ENCODE assay signal across 2 cellular contexts in genomic region chr3:115252679-115253078, GRCh38.
TF ChIP-seq lines count a peak whose summit lies in the region.

No MANE protein-coding gene starts in this region.

TF ChIP-seq in GM23338, 12 proteins besides CTCF, POLR2A, EP300 and RAD21:
- TF ChIP-seq ETS1 (IDR thresholded peaks at IDR 0.05) (no peak), EZH2phosphoT487 (IDR thresholded peaks at IDR 0.05; ENCODE audit: unreplicated experiment) (no peak), ZNF331 (CRISPR knock-in tag; IDR thresholded peaks at IDR 0.05; ENCODE audit: low read depth) (no peak), REST (IDR thresholded peaks at IDR 0.05; ENCODE audit: unreplicated experiment) (no peak), EZH2 (IDR thresholded peaks at IDR 0.05; ENCODE audit: low read depth, unreplicated experiment) (no peak), ZNF462 (CRISPR knock-in tag; IDR thresholded peaks at IDR 0.05) (no peak), JUNB (IDR thresholded peaks at IDR 0.05; ENCODE audit: unreplicated experiment) (no peak), CREB1 (CRISPR knock-in tag; IDR thresholded peaks at IDR 0.05; ENCODE audit: low read depth) (no peak), STAT1 (IDR thresholded peaks at IDR 0.05; ENCODE audit: unreplicated experiment) (no peak), POLR2AphosphoS5 (IDR thresholded peaks at IDR 0.05; ENCODE audit: low read depth) (no peak), NANOG (IDR thresholded peaks at IDR 0.05; ENCODE audit: borderline replicate concordance) (no peak), ZNF114 (CRISPR knock-in tag; IDR thresholded peaks at IDR 0.05) (no peak)

TF ChIP-seq in K562, 482 proteins besides CTCF, POLR2A, EP300 and RAD21:
- TF ChIP-seq ZBTB49 (CRISPR knock-in tag; IDR thresholded peaks at IDR 0.05; ENCODE audit: borderline replicate concordance), result no peak
- peak; percentile 66 for TF ChIP-seq MAFK (IDR thresholded peaks at IDR 0.05; ENCODE audit: low read length)
- TF ChIP-seq MAFG (tag; conservative IDR thresholded peaks at IDR 0.05), result peak; percentile 62; the same call in 1 of the 2 replicates
- peak; percentile 41; the same call in 1 of the 2 replicates for TF ChIP-seq MAFF (IDR thresholded peaks at IDR 0.05; ENCODE audit: low read length)
- no peak for TF ChIP-seq KDM5B (IDR thresholded peaks at IDR 0.05; ENCODE audit: insufficient replicate concordance, low read depth, low read length)
- TF ChIP-seq ZNF316 (IDR thresholded peaks at IDR 0.05), result peak; percentile 71
- TF ChIP-seq C11orf30 (IDR thresholded peaks at IDR 0.05; ENCODE audit: low read depth), result peak; percentile 63; the same call in 1 of the 2 replicates
